In genomic region chr3:48927928-48928327, GRCh38 we compare ENCODE assay signal across 1 cellular context.
TF ChIP-seq lines count a peak whose summit lies in the region.

No MANE protein-coding gene starts in this region.

TF ChIP-seq in SK-N-SH, 30 proteins besides CTCF, POLR2A, EP300 and RAD21 (continued from another document):
- TF ChIP-seq USF1 (IDR thresholded peaks at IDR 0.05; ENCODE audit: borderline replicate concordance, low read depth) (no peak), CHD2 (IDR thresholded peaks at IDR 0.05; ENCODE audit: low read length, partially characterized antibody) (no peak)
TF ChIP-seq in SK-N-SH: peak in this region for 0.
